Comparison of ENCODE assay signal across 1 cellular context in the genomic region with DNA sequence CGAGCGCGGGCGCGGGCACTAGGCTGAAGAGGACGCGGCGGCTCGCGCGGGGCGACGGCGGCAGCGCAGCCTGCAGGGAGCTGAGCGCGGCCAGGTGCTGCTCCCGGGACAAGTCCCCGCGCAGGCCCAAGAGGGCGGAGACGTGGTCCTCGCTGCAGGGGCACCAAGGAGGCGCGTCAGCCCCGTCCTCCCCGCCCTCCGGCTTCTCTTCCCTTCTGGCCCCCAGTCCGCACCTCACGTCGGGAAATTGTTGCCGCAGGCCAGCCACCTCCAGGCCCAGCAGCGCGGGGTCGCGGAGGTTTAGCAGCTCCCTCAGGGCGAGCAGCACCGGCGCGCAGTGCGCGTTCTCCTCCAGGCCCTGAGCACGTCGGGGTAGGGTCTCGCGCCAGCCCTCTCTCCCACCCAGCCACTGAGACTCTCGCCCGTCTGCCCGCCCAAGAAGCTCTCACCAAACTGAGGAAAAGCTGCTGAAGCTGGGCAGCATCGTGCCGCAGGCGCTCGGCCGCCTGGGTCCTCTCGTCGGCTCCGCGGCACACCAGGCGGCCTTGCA.
TF ChIP-seq lines count a peak whose summit lies in the region.

No MANE protein-coding gene starts in this region.

TF ChIP-seq in A549, 52 proteins besides CTCF, POLR2A, EP300 and RAD21 (continued from another document):
- TF ChIP-seq NPAS2 (CRISPR knock-in tag; IDR thresholded peaks at IDR 0.05; ENCODE audit: borderline replicate concordance) (no peak), NR3C1 (IDR thresholded peaks at IDR 0.05) (no peak), ESRRA (IDR thresholded peaks at IDR 0.05; ENCODE audit: borderline replicate concordance, low read length) (no peak)
TF ChIP-seq in A549: peak in this region for 0.
